ENCODE assay signal across 8 cellular contexts in genomic region chr2:159286709-159287441, GRCh38. TPM values are rescaled to one million over a fixed set of nuclear protein-coding genes. Genes with fewer than 3 reads are reported as not detected.
DNase-seq lines count a peak whose midpoint lies in the region; ATAC-seq, FAIRE-seq and TF ChIP-seq lines count a peak whose summit lies in the region.

No MANE protein-coding gene starts in this region.

- H3K4me3 ChIP-seq in heart left ventricle, result peak overlapping the region; percentile 75 to 99 (median 88)
- H3K4me3 ChIP-seq in upper lobe of left lung, result peak overlapping the region; percentile 88 to 99 (median 98)

- DNase-seq in GM12891 (ENCODE audit: insufficient read length, low spot score) (peak; percentile 93), NCI-H1436 (lab: John Stamatoyannopoulos, UW) (peak; percentile 99), SW480 (ENCODE audit: low spot score) (peak; percentile 92), heart left ventricle (peak; percentile 98 to 100 (median 99)), posterior cingulate gyrus (peak; percentile 91 to 100 (median 98)), upper lobe of left lung (peak; percentile 99 to 100)

- H3K27me3 ChIP-seq in heart left ventricle (no peaks in the 10 kb centered on the region), upper lobe of left lung (no peaks in the 10 kb centered on the region)

- ATAC-seq in HG02798 (IDR thresholded peaks at IDR 0.05; ENCODE audit: poor library complexity, unreplicated experiment) (peak; percentile 95), heart left ventricle (peak; percentile 98 to 99 (median 99)), upper lobe of left lung (ENCODE audit: low FRiP score in 2 of 2) (peak; percentile 100)

- TF ChIP-seq CTCF in heart left ventricle (IDR thresholded peaks at IDR 0.05), result no peak
- no peak for TF ChIP-seq CTCF in upper lobe of left lung (IDR thresholded peaks at IDR 0.05)

- TF ChIP-seq EP300 in upper lobe of left lung (IDR thresholded peaks at IDR 0.05), result no peak

- 1% methylated on average over 39 to 50 of the region's 50 CpGs for WGBS in adipose tissue, 3 donors
- 0 to 2% (median 1%) methylated on average over 24 to 50 of the region's 50 CpGs for WGBS in heart left ventricle, 4 donors
- 0 to 1% methylated on average over 14 to 41 of the region's 50 CpGs for WGBS in upper lobe of left lung, 2 donors

- H3K9me3 ChIP-seq in heart left ventricle, result no peaks in the 10 kb centered on the region
- no peaks in the 10 kb centered on the region for H3K9me3 ChIP-seq in upper lobe of left lung

- peaks cover 0 to 7% (median 0%) of the 10 kb centered on the region in 9 donors for H3K36me3 ChIP-seq in heart left ventricle
- H3K36me3 ChIP-seq in upper lobe of left lung, result peaks cover 0 to under 1% (median 0%) of the 10 kb centered on the region in 4 donors

- peak; percentile 90 for FAIRE-seq in GM12891 (lab: Jason Lieb, UNC)

- H3K4me1 ChIP-seq in heart left ventricle, result peaks cover 0 to 29% (median 12%) of the 10 kb centered on the region in 12 donors
- H3K4me1 ChIP-seq in upper lobe of left lung, result peaks cover 10 to 28% (median 23%) of the 10 kb centered on the region in 4 donors

- intact Hi-C loops in heart left ventricle (cut with DNase I), result no loop called here
- intact Hi-C loops in posterior cingulate gyrus (cut with DNase I), result loop anchor here (5.0 to 10.0 kb wide), 4 partner anchors 152 to 425 kb away; partner anchors contain the start of genes BAZ2B and MARCHF7

- TF ChIP-seq POLR2A in GM12891 (IDR thresholded peaks at IDR 0.05; ENCODE audit: low read depth, low read length) (peak; percentile 45; the same call in 1 of the 2 replicates), heart left ventricle (IDR thresholded peaks at IDR 0.05) (peak in 1 of 2 donors; percentile 81), upper lobe of left lung (IDR thresholded peaks at IDR 0.05) (peak in 3 of 4 donors; percentile 26 to 79 (median 73))

- H3K27ac ChIP-seq in adipose tissue (ENCODE audit: low read depth, low read length) (peak overlapping the region; percentile 72), heart left ventricle (peak overlapping the region; percentile 59 to 97 (median 92)), upper lobe of left lung (peak overlapping the region; percentile 86 to 96 (median 93))

TF ChIP-seq in GM12891, 5 proteins besides CTCF, POLR2A, EP300 and RAD21:
- TF ChIP-seq POLR2AphosphoS5 (IDR thresholded peaks at IDR 0.05; ENCODE audit: low read depth, low read length), result peak; percentile 51; the same call in 1 of the 2 replicates
- no peak for TF ChIP-seq POU2F2 (IDR thresholded peaks at IDR 0.05; ENCODE audit: low read depth, low read length)
- no peak for TF ChIP-seq TAF1 (IDR thresholded peaks at IDR 0.05; ENCODE audit: low read depth, low read length)
- TF ChIP-seq SPI1 (IDR thresholded peaks at IDR 0.05; ENCODE audit: low read depth, low read length), result peak; percentile 61
- no peak for TF ChIP-seq PAX5 (IDR thresholded peaks at IDR 0.05; ENCODE audit: insufficient read depth, low read length, severe bottlenecking)
TF ChIP-seq in GM12891: peak in this region for 2.

RNA-seq across cellular contexts. Expression of gene WDSUB1, which starts 0.4 kb away (rescaled TPM):
- 5.7 TPM for polyA plus RNA-seq in GM12891 (2012; ENCODE audit: low read depth, missing spikeins)
- 1 to 10 TPM; 6.0 to 6.3 (median 6.0) TPM for polyA plus RNA-seq in adipose tissue
- total RNA-seq in heart left ventricle, result 10 to 100 TPM in 2 of 9 donors, 1 to 10 TPM in 7; 5.1 to 12.4 (median 9.1) TPM
- 1 to 10 TPM; 5.9 to 8.0 TPM for polyA plus RNA-seq in heart left ventricle
- total RNA-seq in upper lobe of left lung, result 10 to 100 TPM in 4 of 6 donors, 1 to 10 TPM in 2; 6.8 to 22.0 (median 13.9) TPM

Comparison
In these comparisons a context has a peak if more than half of its experiments do, and no peak if none do; other contexts are left out.
1. Peak in every context shown above with its lines: DNase-seq, ATAC-seq, H3K4me3 ChIP-seq and H3K27ac ChIP-seq.